In genomic region chr2:165897074-165897683, GRCh38 we compare ENCODE assay signal across 15 cellular contexts. TPM values are rescaled to one million over a fixed set of nuclear protein-coding genes. Genes with fewer than 3 reads are reported as not detected.
DNase-seq lines count a peak whose midpoint lies in the region; ATAC-seq and TF ChIP-seq lines count a peak whose summit lies in the region.
"Had no signal": no experiment of that assay in that cellular context is flagged by ENCODE, and none has a peak within 500 bp of the region (broad histone marks: within the 10 kb centered on the region; RNA-seq: fewer than 3 reads in every experiment).

No MANE protein-coding gene starts in this region.

- POLR2A ChIA-PET in WTC11 (lab: Charles Lee): no interaction called here

- CTCF ChIA-PET in WTC11 (lab: Charles Lee): no interaction called here

- TF ChIP-seq POLR2A in GM18505 (IDR thresholded peaks at IDR 0.05; ENCODE audit: borderline replicate concordance, extremely low read depth, insufficient read depth, insufficient read length): no peak

- 0 out of 2 replicates have a peak overlapping the region, but pooled peaks have one; percentile 13 for H3K27ac Mint-ChIP-seq in WTC11
- H3K27ac Mint-ChIP-seq: activated T-cell treated with anti-CD3 and anti-CD28 coated beads, Interleukin-2, amount 50 U/mL, for 24 hours; type B pancreatic cell had no signal

- H3K27me3 Mint-ChIP-seq in WTC11 (ENCODE audit: low read depth): no peaks in the 10 kb centered on the region
- H3K27me3 Mint-ChIP-seq: activated T-cell treated with anti-CD3 and anti-CD28 coated beads, Interleukin-2, amount 50 U/mL, for 24 hours; naive B cell; type B pancreatic cell had no signal

- peaks cover 32% of the 10 kb centered on the region for H3K36me3 Mint-ChIP-seq in WTC11

- H3K4me3 ChIP-seq in foreskin fibroblast (ENCODE audit: low read depth in 1 of 2, low read length in 2 of 2): no peak overlapping the region

- no peaks in the 10 kb centered on the region for H3K4me1 Mint-ChIP-seq in WTC11

- TF ChIP-seq CTCF in WTC11 (IDR thresholded peaks at IDR 0.05): no peak
- no peak for TF ChIP-seq CTCF in foreskin fibroblast (IDR thresholded peaks at IDR 0.05; ENCODE audit: low read depth, low read length)

- DNase-seq in WTC11 (ENCODE audit: low spot score) (no peak), foreskin fibroblast (no peak), iPS-NIHi11 (ENCODE audit: low spot score) (no peak)
- no peak for DNase-seq in stimulated activated CD4-positive, alpha-beta T cell treated with anti-CD3 and anti-CD28 coated beads, Interleukin-4, amount 100 ng/mL, for 1 hour
- DNase-seq: activated CD4-positive, alpha-beta T cell treated with anti-CD3 and anti-CD28 coated beads for 4 hours; activated T-cell treated with anti-CD3 and anti-CD28 coated beads, Interleukin-2, amount 50 U/mL, for 24 hours; erythroblast; left colon; naive B cell; NCI-H2029 had no signal

- ATAC-seq in GM18505 (IDR thresholded peaks at IDR 0.05; ENCODE audit: unreplicated experiment) (peak; percentile 19), GM19463 (IDR thresholded peaks at IDR 0.05; ENCODE audit: unreplicated experiment) (peak; percentile 32), HG03025 (IDR thresholded peaks at IDR 0.05; ENCODE audit: low FRiP score, unreplicated experiment) (peak; percentile 10), WTC11 (no peak), GM21619 (IDR thresholded peaks at IDR 0.05; ENCODE audit: unreplicated experiment) (no peak)
- ATAC-seq: left colon had no signal

- H3K4me3 Mint-ChIP-seq in WTC11: no peak overlapping the region
- H3K4me3 Mint-ChIP-seq: activated T-cell treated with anti-CD3 and anti-CD28 coated beads, Interleukin-2, amount 50 U/mL, for 24 hours; type B pancreatic cell had no signal

- H3K9me3 Mint-ChIP-seq in WTC11: no peaks in the 10 kb centered on the region
- H3K9me3 Mint-ChIP-seq: activated T-cell treated with anti-CD3 and anti-CD28 coated beads, Interleukin-2, amount 50 U/mL, for 24 hours; naive B cell; type B pancreatic cell had no signal

TF ChIP-seq in WTC11, 78 proteins besides CTCF, POLR2A, EP300 and RAD21 (continues in another document):
- no peak for TF ChIP-seq ELF4 (CRISPR knock-in tag; IDR thresholded peaks at IDR 0.05; ENCODE audit: low read depth)
- TF ChIP-seq ZNF263 (CRISPR knock-in tag; IDR thresholded peaks at IDR 0.05; ENCODE audit: low read depth): no peak
- no peak for TF ChIP-seq ZSCAN18 (CRISPR knock-in tag; IDR thresholded peaks at IDR 0.05)
- TF ChIP-seq, protein P1, sequence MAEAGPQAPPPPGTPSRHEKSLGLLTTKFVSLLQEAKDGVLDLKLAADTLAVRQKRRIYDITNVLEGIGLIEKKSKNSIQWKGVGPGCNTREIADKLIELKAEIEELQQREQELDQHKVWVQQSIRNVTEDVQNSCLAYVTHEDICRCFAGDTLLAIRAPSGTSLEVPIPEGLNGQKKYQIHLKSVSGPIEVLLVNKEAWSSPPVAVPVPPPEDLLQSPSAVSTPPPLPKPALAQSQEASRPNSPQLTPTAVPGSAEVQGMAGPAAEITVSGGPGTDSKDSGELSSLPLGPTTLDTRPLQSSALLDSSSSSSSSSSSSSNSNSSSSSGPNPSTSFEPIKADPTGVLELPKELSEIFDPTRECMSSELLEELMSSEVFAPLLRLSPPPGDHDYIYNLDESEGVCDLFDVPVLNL (CRISPR knock-in tag; IDR thresholded peaks at IDR 0.05; ENCODE audit: borderline replicate concordance, low read depth): no peak
- TF ChIP-seq HMGXB4 (CRISPR knock-in tag; IDR thresholded peaks at IDR 0.05): no peak
- TF ChIP-seq PRRX2 (CRISPR knock-in tag; IDR thresholded peaks at IDR 0.05): no peak
- no peak for TF ChIP-seq NFE2L1 (CRISPR knock-in tag; IDR thresholded peaks at IDR 0.05)
- no peak for TF ChIP-seq ZNF532 (CRISPR knock-in tag; IDR thresholded peaks at IDR 0.05; ENCODE audit: borderline replicate concordance)
- TF ChIP-seq, protein P2, sequence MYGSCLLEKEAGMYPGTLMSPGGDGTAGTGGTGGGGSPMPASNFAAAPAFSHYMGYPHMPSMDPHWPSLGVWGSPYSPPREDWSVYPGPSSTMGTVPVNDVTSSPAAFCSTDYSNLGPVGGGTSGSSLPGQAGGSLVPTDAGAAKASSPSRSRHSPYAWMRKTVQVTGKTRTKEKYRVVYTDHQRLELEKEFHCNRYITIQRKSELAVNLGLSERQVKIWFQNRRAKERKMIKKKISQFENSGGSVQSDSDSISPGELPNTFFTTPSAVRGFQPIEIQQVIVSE (CRISPR knock-in tag; IDR thresholded peaks at IDR 0.05; ENCODE audit: borderline replicate concordance): no peak
- no peak for TF ChIP-seq USF1 (CRISPR knock-in tag; IDR thresholded peaks at IDR 0.05)
- no peak for TF ChIP-seq ZNF121 (CRISPR knock-in tag; IDR thresholded peaks at IDR 0.05)
- TF ChIP-seq E2F1 (CRISPR knock-in tag; IDR thresholded peaks at IDR 0.05): no peak
- no peak for TF ChIP-seq GRHL2 (CRISPR knock-in tag; IDR thresholded peaks at IDR 0.05; ENCODE audit: insufficient replicate concordance, severe bottlenecking)
- TF ChIP-seq ESRRA (CRISPR knock-in tag; IDR thresholded peaks at IDR 0.05; ENCODE audit: borderline replicate concordance): no peak

RNA-seq across cellular contexts. Expression of gene TTC21B, which starts 56.4 kb away (rescaled TPM):
- total RNA-seq in WTC11 (2021): 16.9 to 20.8 TPM (median 17.8 TPM) in 3 replicates

Comparison
In these comparisons a context has a peak if more than half of its experiments do, and no peak if none do; other contexts are left out.
1. ATAC-seq: peak in GM18505 (single experiment), GM19463 (single experiment) and HG03025 (single experiment); none in WTC11 (single experiment) and GM21619 (single experiment).